Comparison of ENCODE assay signal across 9 cellular contexts in the genomic region with DNA sequence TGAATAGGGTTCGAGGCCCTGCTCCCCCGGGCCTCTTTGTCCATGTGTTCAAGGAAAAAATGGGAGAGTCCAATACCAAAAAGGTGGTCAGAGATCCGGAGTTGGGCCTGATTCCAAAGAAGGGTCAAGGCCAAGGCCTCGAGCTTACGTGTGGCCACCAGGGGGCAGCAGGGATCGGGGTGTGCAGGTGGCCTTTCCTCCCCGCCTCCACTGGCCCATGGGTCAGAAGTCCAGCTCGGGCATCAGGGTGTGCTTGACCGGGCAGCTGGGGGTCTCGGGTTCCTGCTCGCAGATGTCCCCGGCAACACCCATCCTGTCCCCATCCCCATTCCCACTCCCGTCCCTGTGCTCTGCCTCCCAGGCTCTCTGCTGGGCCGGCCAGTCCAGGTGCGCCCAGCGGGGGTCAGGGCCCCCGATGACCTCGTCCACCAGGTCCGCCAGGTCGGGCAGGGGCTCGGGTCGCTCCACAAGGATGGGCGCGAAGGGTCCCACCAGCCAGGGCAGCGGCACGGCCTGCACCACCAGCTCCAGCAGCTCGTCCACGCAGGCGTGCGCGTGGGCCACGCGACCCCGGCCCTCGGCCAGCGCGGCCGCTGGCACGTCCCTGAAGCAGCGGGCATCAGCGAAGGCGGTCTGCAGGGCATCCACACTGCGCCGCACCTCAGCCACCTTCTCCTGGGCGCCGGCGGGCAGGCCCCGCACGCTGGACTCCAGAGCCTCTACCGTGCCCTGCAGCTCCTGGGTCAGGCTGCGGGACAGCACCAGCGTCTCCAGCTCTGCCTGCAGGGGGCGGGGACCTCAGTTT. TPM values are rescaled to one million over a fixed set of nuclear protein-coding genes. Genes with fewer than 3 reads are reported as not detected.
DNase-seq lines count a peak whose midpoint lies in the region; ATAC-seq and TF ChIP-seq lines count a peak whose summit lies in the region.
"Had no signal": no experiment of that assay in that cellular context is flagged by ENCODE, and none has a peak within 500 bp of the region (broad histone marks: within the 10 kb centered on the region; RNA-seq: fewer than 3 reads in every experiment).

No MANE protein-coding gene starts in this region.

- H3K36me3 Mint-ChIP-seq in immature natural killer cell, result no peaks in the 10 kb centered on the region
- H3K36me3 Mint-ChIP-seq: CD4-positive, CD25-positive, alpha-beta regulatory T cell had no signal

- peak; percentile 22 for DNase-seq in NCI-H2029 (lab: John Stamatoyannopoulos, UW)
- DNase-seq in NCI-H2029 treated with DMSO at 0.1 percent for 48 hours (lab: John Stamatoyannopoulos, UW), result no peak
- peak; percentile 22 for DNase-seq in LoVo (ENCODE audit: low spot score)
- DNase-seq in activated T-cell treated with anti-CD3 and anti-CD28 coated beads, Interleukin-2, amount 50 U/mL, for 48 hours, result peak; percentile 45 to 55
- DNase-seq in immature natural killer cell, result peak in 2 of 3 donors; percentile 9 to 14
- no peak for DNase-seq in thoracic aorta (ENCODE audit: low spot score)
- DNase-seq in T1000 (lab: John Stamatoyannopoulos, UW), result no peak
- DNase-seq: CD4-positive, CD25-positive, alpha-beta regulatory T cell had no signal

- no peaks in the 10 kb centered on the region for H3K36me3 ChIP-seq in thoracic aorta

- no peak overlapping the region for H3K4me3 ChIP-seq in thoracic aorta

- no peak overlapping the region for H3K4me3 Mint-ChIP-seq in immature natural killer cell
- H3K4me3 Mint-ChIP-seq: CD4-positive, CD25-positive, alpha-beta regulatory T cell had no signal

- peak; percentile 41 for TF ChIP-seq CTCF in thoracic aorta (IDR thresholded peaks at IDR 0.05)

- H3K27ac Mint-ChIP-seq in immature natural killer cell, result no peak overlapping the region
- H3K27ac Mint-ChIP-seq: CD4-positive, CD25-positive, alpha-beta regulatory T cell had no signal

- H3K27me3 ChIP-seq in thoracic aorta (replicated peaks; ENCODE audit: insufficient read depth), result no peaks in the 10 kb centered on the region

- H3K27me3 Mint-ChIP-seq in immature natural killer cell (ENCODE audit: low read depth in 3 of 3), result peaks cover 2 to 5% (median 4%) of the 10 kb centered on the region in 3 donors

- H3K9me3 Mint-ChIP-seq in immature natural killer cell, result no peaks in the 10 kb centered on the region

- H3K27ac ChIP-seq in thoracic aorta, result no peak overlapping the region

- peaks cover 0 to 8% of the 10 kb centered on the region in 2 donors for H3K4me1 ChIP-seq in thoracic aorta (ENCODE audit: control insufficient read depth in 1 of 2, low read depth in 2 of 2)

- H3K9me3 ChIP-seq in thoracic aorta, result no peaks in the 10 kb centered on the region

- no peak for ATAC-seq in thoracic aorta (ENCODE audit: insufficient number of reproducible peaks, low FRiP score, low read depth)
- no peak for ATAC-seq in GM18873 (IDR thresholded peaks at IDR 0.05; ENCODE audit: low FRiP score, unreplicated experiment)

- no peaks in the 10 kb centered on the region for H3K4me1 Mint-ChIP-seq in immature natural killer cell
- H3K4me1 Mint-ChIP-seq: CD4-positive, CD25-positive, alpha-beta regulatory T cell had no signal

RNA-seq across cellular contexts. Expression of a gene that starts 5.2 kb away (rescaled TPM):
- under 1 TPM in 2 of 3 donors, not detected in 1; 0.03 to 0.20 TPM for polyA plus RNA-seq in immature natural killer cell
- total RNA-seq in thoracic aorta, result 1 to 10 TPM; 3.4 to 7.1 TPM
- total RNA-seq: CD4-positive, CD25-positive, alpha-beta regulatory T cell had no signal

RNA-seq across cellular contexts. Expression of a gene that starts 11.5 kb away (rescaled TPM):
- polyA plus RNA-seq in immature natural killer cell, result not detected
- 1 to 10 TPM; 4.0 to 4.5 TPM for total RNA-seq in thoracic aorta
- total RNA-seq: CD4-positive, CD25-positive, alpha-beta regulatory T cell had no signal

RNA-seq across cellular contexts. Expression of a gene that starts 16.3 kb away (rescaled TPM):
- not detected for polyA plus RNA-seq in immature natural killer cell
- 10 to 100 TPM in 1 of 2 donors, under 1 TPM in 1; 0.41 to 13.5 TPM for total RNA-seq in thoracic aorta

RNA-seq across cellular contexts. Expression of a gene that starts 36.0 kb away (rescaled TPM):
- not detected for polyA plus RNA-seq in immature natural killer cell
- 10 to 100 TPM in 1 of 2 donors, 1 to 10 TPM in 1; 3.4 to 17.4 TPM for total RNA-seq in thoracic aorta
- total RNA-seq: CD4-positive, CD25-positive, alpha-beta regulatory T cell had no signal
- polyA plus RNA-seq: CD4-positive, CD25-positive, alpha-beta regulatory T cell had no signal

RNA-seq across cellular contexts. Expression of a gene that starts 51.4 kb away (rescaled TPM):
- 10 to 100 TPM in 2 of 3 donors, 1 to 10 TPM in 1; 7.3 to 32.5 (median 16.1) TPM for polyA plus RNA-seq in immature natural killer cell
- total RNA-seq in thoracic aorta, result 10 to 100 TPM; 22.7 to 40.3 TPM

Comparison
In these comparisons a context has a peak if more than half of its experiments do, and no peak if none do; other contexts are left out.
1. DNase-seq: peak in NCI-H2029 (single experiment), LoVo (single experiment), activated T-cell treated with anti-CD3 and anti-CD28 coated beads, Interleukin-2, amount 50 U/mL, for 48 hours (2 of 2) and immature natural killer cell (2 of 3); none in NCI-H2029 treated with DMSO at 0.1 percent for 48 hours (single experiment), thoracic aorta (single experiment) and T1000 (single experiment).